In genomic region chr6:135088818-135089809, GRCh38 we compare ENCODE assay signal across 8 cellular contexts. TPM values are rescaled to one million over a fixed set of nuclear protein-coding genes. Genes with fewer than 3 reads are reported as not detected.
DNase-seq lines count a peak whose midpoint lies in the region; ATAC-seq and TF ChIP-seq lines count a peak whose summit lies in the region.

No MANE protein-coding gene starts in this region.

- no peaks in the 10 kb centered on the region for H3K36me3 Mint-ChIP-seq in CD8-positive, alpha-beta T cell

- H3K27ac ChIP-seq in CD8-positive, alpha-beta T cell (ENCODE audit: low read depth, low read length) = no peak overlapping the region
- H3K27ac ChIP-seq in adrenal gland = no peak overlapping the region

- H3K9me3 ChIP-seq in CD8-positive, alpha-beta T cell (ENCODE audit: low read length) = no peaks in the 10 kb centered on the region
- no peaks in the 10 kb centered on the region for H3K9me3 ChIP-seq in adrenal gland (replicated peaks in 1 of 3)

- H3K27me3 ChIP-seq in CD8-positive, alpha-beta T cell (ENCODE audit: insufficient read depth, low read length) = no peaks in the 10 kb centered on the region
- no peaks in the 10 kb centered on the region for H3K27me3 ChIP-seq in adrenal gland

- peak overlapping the region; percentile 87 for H3K27ac Mint-ChIP-seq in CD8-positive, alpha-beta T cell

- intact Hi-C loops in CD8-positive, alpha-beta T cell (cut with DNase I, micrococcal nuclease) = loop anchor here (2.0 to 10.0 kb wide), 4 partner anchors 14 to 914 kb away; no protein-coding TSS in a partner anchor
- intact Hi-C loops in adrenal gland (cut with DNase I) = no loop called here

- POLR2A ChIA-PET in CD8-positive, alpha-beta T cell (lab: Charles Lee) = interaction anchor here (0.8 to 3.0 kb wide), 7 partner anchors 14 to 1201 kb away, joined by 3 to 26 read pairs (median 4); partner anchors contain the start of genes BCLAF1 and HBS1L

- no peak for TF ChIP-seq POLR2A in adrenal gland (IDR thresholded peaks at IDR 0.05)

- peak; percentile 67 for ATAC-seq in CD8-positive, alpha-beta T cell
- ATAC-seq in GM18867 (IDR thresholded peaks at IDR 0.05; ENCODE audit: unreplicated experiment) (peak; percentile 88), HG03025 (IDR thresholded peaks at IDR 0.05; ENCODE audit: low FRiP score, unreplicated experiment) (peak; percentile 61)

- no peaks in the 10 kb centered on the region for H3K36me3 ChIP-seq in CD8-positive, alpha-beta T cell (ENCODE audit: insufficient read depth, low read length)
- no peaks in the 10 kb centered on the region for H3K36me3 ChIP-seq in adrenal gland (replicated peaks in 1 of 2)

- peak overlapping the region; percentile 73 for H3K4me3 Mint-ChIP-seq in CD8-positive, alpha-beta T cell

- CTCF ChIA-PET in CD8-positive, alpha-beta T cell (lab: Charles Lee) = interaction anchor here (0.8 to 3.6 kb wide), 13 partner anchors 12 to 101 kb away, joined by 3 to 20 read pairs (median 3); partner anchors contain the start of genes HBS1L and MYB

- no peaks in the 10 kb centered on the region for H3K27me3 Mint-ChIP-seq in CD8-positive, alpha-beta T cell (ENCODE audit: low read depth)

- DNase-seq in CD8-positive, alpha-beta T cell = peak in 1 of 7 experiments; percentile 22
- DNase-seq in NCI-H460 (ENCODE audit: extremely low read depth, low read depth) = peak; percentile 5
- DNase-seq in adrenal gland = no peak
- DNase-seq in medulla oblongata (ENCODE audit: extremely low spot score) = peak; percentile 13
- no peak for DNase-seq in cerebellum (ENCODE audit: low spot score)
- DNase-seq in UCSD-AML1 (lab: John Stamatoyannopoulos, UW; ENCODE audit: unreplicated experiment) = no peak

- H3K4me1 Mint-ChIP-seq in CD8-positive, alpha-beta T cell (ENCODE audit: low read depth) = peaks cover 79% of the 10 kb centered on the region

- peaks cover 70% of the 10 kb centered on the region for H3K4me1 ChIP-seq in CD8-positive, alpha-beta T cell (ENCODE audit: insufficient read depth, low read length)
- H3K4me1 ChIP-seq in adrenal gland (replicated peaks in 1 of 2) = no peaks in the 10 kb centered on the region

- H3K4me3 ChIP-seq in CD8-positive, alpha-beta T cell (ENCODE audit: low read depth, low read length) = no peak overlapping the region
- H3K4me3 ChIP-seq in adrenal gland = no peak overlapping the region

- peak; percentile 58 for TF ChIP-seq CTCF in CD8-positive, alpha-beta T cell (IDR thresholded peaks at IDR 0.05)
- TF ChIP-seq CTCF in adrenal gland (IDR thresholded peaks at IDR 0.05) = peak; percentile 20 to 51 (median 24)

- WGBS in adrenal gland, 4 donors = 78 to 83% (median 81%) methylated on average over 3 of the region's 3 CpGs

- H3K9me3 Mint-ChIP-seq in CD8-positive, alpha-beta T cell = no peaks in the 10 kb centered on the region

RNA-seq across cellular contexts. Expression of gene HBS1L, which starts 34.5 kb away (rescaled TPM):
- 100 to 1,000 TPM; 119 to 123 TPM for total RNA-seq in CD8-positive, alpha-beta T cell
- 83.8 and 85.5 TPM in 2 replicates for total RNA-seq in NCI-H460 (2014; rRNA removed; shearing (Covaris generic))
- polyA plus RNA-seq in NCI-H460 (2014; cell fraction: nucleus; rRNA removed) = 39.8 and 62.1 TPM in 2 replicates
- total RNA-seq in adrenal gland (10 to 100 TPM; 42.2 to 79.4 (median 58.4) TPM), cerebellum (77.2 TPM)
- polyA plus RNA-seq in adrenal gland = 100 to 1,000 TPM in 1 of 3 donors, 10 to 100 TPM in 2; 17.0 to 121 (median 18.7) TPM

Comparison
In these comparisons a context has a peak if more than half of its experiments do, and no peak if none do; other contexts are left out.
1. DNase-seq: peak in NCI-H460 (single experiment) and medulla oblongata (single experiment); none in adrenal gland (0 of 7), cerebellum (single experiment) and UCSD-AML1 (single experiment).
2. intact Hi-C loops: an anchor here in CD8-positive, alpha-beta T cell (2.0 to 10.0 kb wide); none called in adrenal gland.
3. Peak in every context shown above with its lines, with median percentiles within 50 percentile points of each other: ATAC-seq.